ENCODE assay signal across 27 cellular contexts in the genomic region with DNA sequence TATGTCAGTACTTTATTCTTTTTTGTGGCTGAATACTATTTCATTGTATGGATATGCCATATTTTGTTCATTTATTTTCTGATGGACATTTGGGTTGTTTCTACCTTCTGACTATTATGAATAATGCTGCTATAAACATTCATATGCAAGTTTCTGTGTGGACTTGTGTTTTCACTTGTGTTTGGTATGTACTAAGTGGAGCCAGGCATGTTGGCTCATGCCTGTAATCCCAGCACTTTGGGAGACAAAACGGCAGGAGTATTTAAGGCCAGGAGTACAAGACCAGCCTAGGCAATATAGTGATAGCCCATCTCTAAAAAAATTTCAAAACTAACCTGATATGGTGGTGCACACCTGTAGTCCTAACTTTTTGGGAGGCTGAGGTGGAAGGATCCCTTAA. TPM values are rescaled to one million over a fixed set of nuclear protein-coding genes. Genes with fewer than 3 reads are reported as not detected.
A peak's percentile ranks its signal among the peaks of the same experiment; 100 is the strongest.
DNase-seq lines count a peak whose midpoint lies in the region; ATAC-seq and TF ChIP-seq lines count a peak whose summit lies in the region.
"Had no signal": no experiment of that assay in that cellular context is flagged by ENCODE, and none has a peak within 500 bp of the region (broad histone marks: within the 10 kb centered on the region; RNA-seq: fewer than 3 reads in every experiment).

No MANE protein-coding gene starts in this region.

- H3K4me1 ChIP-seq in smooth muscle cell (ENCODE audit: low read depth), result no peaks in the 10 kb centered on the region
- H3K4me1 ChIP-seq: pancreas had no signal

- H3K9me3 ChIP-seq in smooth muscle cell (replicated peaks; ENCODE audit: low read depth), result no peaks in the 10 kb centered on the region
- H3K9me3 ChIP-seq: heart left ventricle, pancreas, right atrium auricular region, tibial nerve had no signal

- H4K20me1 ChIP-seq in smooth muscle cell (ENCODE audit: low read depth), result peaks cover 100% of the 10 kb centered on the region

- H3K27ac ChIP-seq in smooth muscle cell (ENCODE audit: low read depth) (peak overlapping the region; percentile 48), substantia nigra (ENCODE audit: low read depth, low read length, poor library complexity, severe bottlenecking) (no peak overlapping the region)
- H3K27ac ChIP-seq: heart left ventricle, pancreas, right atrium auricular region, SK-N-MC, tibial nerve, WERI-Rb-1 had no signal

- no peak overlapping the region for H2AFZ ChIP-seq in smooth muscle cell (ENCODE audit: low read depth)

- H3K27me3 Mint-ChIP-seq in natural killer cell (ENCODE audit: low read depth in 2 of 2), result no peaks in the 10 kb centered on the region
- no peaks in the 10 kb centered on the region for H3K27me3 Mint-ChIP-seq in natural killer cell treated with Interleukin-12 subunit alpha and Interleukin-12 subunit beta and Interleukin-15 and Interleukin-18, amount 100 ng/mL, for 72 hours
- no peaks in the 10 kb centered on the region for H3K27me3 Mint-ChIP-seq in T-cell
- no peaks in the 10 kb centered on the region for H3K27me3 Mint-ChIP-seq in endothelial cell (ENCODE audit: unreplicated experiment)
- H3K27me3 Mint-ChIP-seq: naive thymus-derived CD4-positive, alpha-beta T cell; stimulated activated naive CD8-positive, alpha-beta T cell treated with anti-CD3 and anti-CD28 coated beads, Interleukin-15, amount 100 ng/mL, for 72 hours had no signal

- H3K27me3 ChIP-seq in smooth muscle cell (ENCODE audit: low read depth), result no peaks in the 10 kb centered on the region
- H3K27me3 ChIP-seq: heart left ventricle, pancreas, right atrium auricular region, tibial nerve had no signal

- intact Hi-C loops in natural killer cell (cut with micrococcal nuclease), result no loop called here

- peaks cover 36 to 44% of the 10 kb centered on the region in 2 donors for H3K4me1 Mint-ChIP-seq in natural killer cell
- H3K4me1 Mint-ChIP-seq in natural killer cell treated with Interleukin-12 subunit alpha and Interleukin-12 subunit beta and Interleukin-15 and Interleukin-18, amount 100 ng/mL, for 72 hours (ENCODE audit: low read depth in 2 of 2), result peaks cover 35 to 37% of the 10 kb centered on the region in 2 donors
- H3K4me1 Mint-ChIP-seq in T-cell, result peaks cover 34 to 55% (median 54%) of the 10 kb centered on the region in 3 donors
- H3K4me1 Mint-ChIP-seq in endothelial cell (ENCODE audit: unreplicated experiment), result no peaks in the 10 kb centered on the region

- TF ChIP-seq CTCF in natural killer cell (IDR thresholded peaks at IDR 0.05), result no peak
- TF ChIP-seq CTCF in endothelial cell (IDR thresholded peaks at IDR 0.05; ENCODE audit: unreplicated experiment), result no peak
- TF ChIP-seq CTCF in smooth muscle cell (IDR thresholded peaks at IDR 0.05; ENCODE audit: borderline replicate concordance, insufficient read depth, poor library complexity, severe bottlenecking), result no peak

- H3K4me3 Mint-ChIP-seq in natural killer cell (no peak overlapping the region), T-cell (no peak overlapping the region), endothelial cell (ENCODE audit: unreplicated experiment) (no peak overlapping the region)
- H3K4me3 Mint-ChIP-seq in natural killer cell treated with Interleukin-12 subunit alpha and Interleukin-12 subunit beta and Interleukin-15 and Interleukin-18, amount 100 ng/mL, for 72 hours, result no peak overlapping the region
- H3K4me3 Mint-ChIP-seq: CD14-positive monocyte; stimulated activated naive CD8-positive, alpha-beta T cell treated with anti-CD3 and anti-CD28 coated beads, Interleukin-15, amount 100 ng/mL, for 72 hours had no signal

- no peak overlapping the region for H3K4me3 ChIP-seq in smooth muscle cell
- H3K4me3 ChIP-seq: GM12878, heart left ventricle, pancreas, right atrium auricular region, SK-N-MC, tibial nerve had no signal

- no peaks in the 10 kb centered on the region for H3F3A ChIP-seq in smooth muscle cell (ENCODE audit: low read depth)

- peak overlapping the region; percentile 15 to 52 for H3K27ac Mint-ChIP-seq in natural killer cell
- H3K27ac Mint-ChIP-seq in natural killer cell treated with Interleukin-12 subunit alpha and Interleukin-12 subunit beta and Interleukin-15 and Interleukin-18, amount 100 ng/mL, for 72 hours, result no peak overlapping the region
- H3K27ac Mint-ChIP-seq in T-cell, result peak overlapping the region; percentile 32 to 53
- peak overlapping the region; percentile 24 for H3K27ac Mint-ChIP-seq in endothelial cell (ENCODE audit: unreplicated experiment)
- H3K27ac Mint-ChIP-seq: stimulated activated naive CD8-positive, alpha-beta T cell treated with anti-CD3 and anti-CD28 coated beads, Interleukin-15, amount 100 ng/mL, for 72 hours had no signal

- CTCF ChIA-PET in T-cell (lab: Charles Lee), result no interaction called here

- H3K36me3 ChIP-seq in smooth muscle cell (ENCODE audit: low read depth), result peaks cover 14% of the 10 kb centered on the region

- peaks cover 100% of the 10 kb centered on the region for H3K79me2 ChIP-seq in smooth muscle cell (ENCODE audit: low read depth)

- POLR2A ChIA-PET in T-cell (lab: Charles Lee), result interaction anchor here in 1 of 2 donors (1.0 kb wide), 1 partner anchor 24 kb away, joined by 3 read pairs; no protein-coding TSS in a partner anchor

- no peak for DNase-seq in natural killer cell
- DNase-seq in natural killer cell treated with Interleukin-12 subunit alpha and Interleukin-12 subunit beta and Interleukin-15 and Interleukin-18, amount 100 ng/mL, for 72 hours (ENCODE audit: low spot score), result no peak
- DNase-seq in T-cell, result no peak
- no peak for DNase-seq in endothelial cell (ENCODE audit: low spot score)
- DNase-seq in smooth muscle cell (lab: John Stamatoyannopoulos, UW; ENCODE audit: unreplicated experiment), result no peak
- no peak for DNase-seq in cerebellar nuclear complex (lab: John Stamatoyannopoulos, UW)
- DNase-seq in NCI-H2227 treated with DMSO at 0.1 percent for 48 hours (lab: John Stamatoyannopoulos, UW), result no peak
- no peak for DNase-seq in substantia nigra (lab: John Stamatoyannopoulos, UW)
- DNase-seq: activated CD8-positive, alpha-beta memory T cell treated with anti-CD3 and anti-CD28 coated beads, Interleukin-2, amount 50 U/mL, for 4 hours; activated gamma-delta T cell; amygdala; heart left ventricle; naive thymus-derived CD4-positive, alpha-beta T cell; NCI-H1092 treated with DMSO at 0.1 percent for 48 hours; NCI-H187 treated with DMSO at 0.1 percent for 48 hours; NCI-H748 treated with DMSO at 0.1 percent for 48 hours; pancreas; RPMI8226; stimulated activated CD4-positive, alpha-beta T cell treated with anti-CD3 and anti-CD28 coated beads, Interleukin-12 subunit alpha, Interleukin-12 subunit beta, amount 100 ng/mL, for 4 hours; stimulated activated CD4-positive, alpha-beta T cell treated with anti-CD3 and anti-CD28 coated beads, Interleukin-4, amount 100 ng/mL, for 4 hours; stimulated activated naive CD8-positive, alpha-beta T cell treated with anti-CD3 and anti-CD28 coated beads, Interleukin-15, amount 100 ng/mL, for 72 hours; WERI-Rb-1 had no signal

- no peak overlapping the region for H3K4me2 ChIP-seq in smooth muscle cell

- H3K9me3 Mint-ChIP-seq in natural killer cell (no peaks in the 10 kb centered on the region), T-cell (no peaks in the 10 kb centered on the region), endothelial cell (ENCODE audit: unreplicated experiment) (no peaks in the 10 kb centered on the region)
- no peaks in the 10 kb centered on the region for H3K9me3 Mint-ChIP-seq in natural killer cell treated with Interleukin-12 subunit alpha and Interleukin-12 subunit beta and Interleukin-15 and Interleukin-18, amount 100 ng/mL, for 72 hours
- H3K9me3 Mint-ChIP-seq: stimulated activated naive CD8-positive, alpha-beta T cell treated with anti-CD3 and anti-CD28 coated beads, Interleukin-15, amount 100 ng/mL, for 72 hours had no signal

- H3K36me3 Mint-ChIP-seq in natural killer cell (no peaks in the 10 kb centered on the region), T-cell (peaks cover 40% of the 10 kb centered on the region), endothelial cell (ENCODE audit: low read depth, unreplicated experiment) (peaks cover 15% of the 10 kb centered on the region)
- H3K36me3 Mint-ChIP-seq in natural killer cell treated with Interleukin-12 subunit alpha and Interleukin-12 subunit beta and Interleukin-15 and Interleukin-18, amount 100 ng/mL, for 72 hours, result peaks cover 6% of the 10 kb centered on the region

- ATAC-seq in natural killer cell (no peak), T-cell (replicated peaks in 1 of 4) (no peak)
- ATAC-seq in natural killer cell treated with Interleukin-12 subunit alpha and Interleukin-12 subunit beta and Interleukin-15 and Interleukin-18, amount 100 ng/mL, for 72 hours, result no peak
- ATAC-seq: GM12878; heart left ventricle; naive thymus-derived CD4-positive, alpha-beta T cell; pancreas; stimulated activated naive CD8-positive, alpha-beta T cell treated with anti-CD3 and anti-CD28 coated beads, Interleukin-15, amount 100 ng/mL, for 72 hours had no signal

- H3K9ac ChIP-seq in smooth muscle cell (ENCODE audit: low read depth), result no peak overlapping the region

- 78% methylated on average over 1 of the region's 1 CpG for WGBS in smooth muscle cell (ENCODE audit: low lambda C conversion rate)

RNA-seq across cellular contexts. Expression of a gene that starts 23.3 kb away (rescaled TPM):
- total RNA-seq in natural killer cell (10 to 100 TPM; 60.5 to 96.5 (median 66.8) TPM), T-cell (100 to 1,000 TPM in 1 of 5 donors, 10 to 100 TPM in 4; 80.1 to 100 (median 90.5) TPM), endothelial cell (ENCODE audit: unreplicated experiment) (101 TPM), smooth muscle cell (235 and 280 TPM in 2 replicates)
- total RNA-seq in natural killer cell treated with Interleukin-12 subunit alpha and Interleukin-12 subunit beta and Interleukin-15 and Interleukin-18, amount 100 ng/mL, for 72 hours, result 10 to 100 TPM; 72.6 to 74.3 TPM
- 97.1 and 110 TPM in 2 replicates for polyA plus RNA-seq in smooth muscle cell

Comparison
In these comparisons a context has a peak if more than half of its experiments do, and no peak if none do; other contexts are left out.
1. H3K27ac Mint-ChIP-seq: peak in natural killer cell (2 of 2), T-cell (2 of 2) and endothelial cell (single experiment); none in natural killer cell treated with Interleukin-12 subunit alpha and Interleukin-12 subunit beta and Interleukin-15 and Interleukin-18, amount 100 ng/mL, for 72 hours (0 of 2).